14 cellular contexts compared by ENCODE assay signal in the genomic region with DNA sequence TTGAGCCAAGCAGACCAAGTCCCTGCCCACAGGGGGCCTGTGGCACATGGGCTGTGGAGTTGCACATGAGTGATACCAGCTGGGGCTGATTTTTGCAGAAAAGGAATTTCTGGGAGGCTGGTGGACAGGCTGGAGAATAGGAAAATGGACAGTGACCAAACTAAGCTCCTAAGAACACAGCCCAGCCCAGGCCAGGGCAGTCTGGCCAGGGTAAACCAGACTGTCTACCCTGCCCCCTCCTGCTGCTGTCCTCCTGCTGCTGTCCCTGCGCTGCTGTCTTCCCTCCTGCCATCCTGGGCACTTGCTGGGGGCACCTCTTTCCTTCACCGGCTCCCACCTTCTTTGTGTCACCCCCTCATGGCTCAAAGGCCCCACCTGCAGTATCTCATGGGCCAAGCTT.
"Had no signal": no experiment of that assay in that cellular context is flagged by ENCODE, and none has a peak within 500 bp of the region (broad histone marks: within the 10 kb centered on the region; RNA-seq: fewer than 3 reads in every experiment).

No MANE protein-coding gene starts in this region.

- H3K27ac ChIP-seq: gastroesophageal sphincter, heart left ventricle, WERI-Rb-1 had no signal

- H3K4me1 ChIP-seq: gastroesophageal sphincter had no signal

- H3K9me3 ChIP-seq: gastroesophageal sphincter had no signal

- H3K4me3 ChIP-seq: gastroesophageal sphincter, heart left ventricle had no signal

- H3K27me3 ChIP-seq: gastroesophageal sphincter, heart left ventricle had no signal

- DNase-seq: activated CD4-positive, alpha-beta T cell treated with anti-CD3 and anti-CD28 coated beads, Interleukin-2, amount 50 U/mL, for 4 hours; activated T-cell treated with anti-CD3 and anti-CD28 coated beads for 4 hours; heart left ventricle; kidney glomerular epithelial cell; occipital lobe; retina; stimulated activated CD4-positive, alpha-beta T cell treated with anti-CD3 and anti-CD28 coated beads, Interleukin-12 subunit alpha, Interleukin-12 subunit beta, amount 100 ng/mL, for 4 hours; stimulated activated CD4-positive, alpha-beta T cell treated with anti-CD3 and anti-CD28 coated beads, Interleukin-1b, Interleukin-23, amount 100 ng/mL, for 48 hours; stimulated activated CD8-positive, alpha-beta memory T cell treated with anti-CD3 and anti-CD28 coated beads, Interleukin-4, amount 100 ng/mL, for 48 hours; stimulated activated naive CD4-positive, alpha-beta T cell; SW 1271; WERI-Rb-1 had no signal

- H3K36me3 ChIP-seq: heart left ventricle, WERI-Rb-1 had no signal

- ATAC-seq: gastroesophageal sphincter; heart left ventricle; natural killer cell treated with Interleukin-12 subunit alpha and Interleukin-12 subunit beta and Interleukin-15 and Interleukin-18, amount 100 ng/mL, for 72 hours had no signal
